ENCODE assay signal across 8 cellular contexts in genomic region chr9:124941689-124942561, GRCh38. TPM values are rescaled to one million over a fixed set of nuclear protein-coding genes. Genes with fewer than 3 reads are reported as not detected.
DNase-seq lines count a peak whose midpoint lies in the region; ATAC-seq and TF ChIP-seq lines count a peak whose summit lies in the region.

No MANE protein-coding gene starts in this region.

- no peaks in the 10 kb centered on the region for H3K27me3 ChIP-seq in mucosa of stomach (ENCODE audit: control insufficient read depth, insufficient read depth, low read length)

- ATAC-seq in HG02588 (IDR thresholded peaks at IDR 0.05; ENCODE audit: unreplicated experiment), result peak; percentile 16

- H3K27ac ChIP-seq in epithelial cell of prostate, result peak overlapping the region; percentile 94

- no peaks in the 10 kb centered on the region for H3K9me3 ChIP-seq in mucosa of stomach (ENCODE audit: control insufficient read depth, low read length)

- H3K4me1 ChIP-seq in mucosa of stomach (ENCODE audit: control insufficient read depth, insufficient read depth, low read length), result peaks cover 9% of the 10 kb centered on the region

- no peak for DNase-seq in GM12864 (ENCODE audit: low read depth)
- DNase-seq in NCI-H748 treated with DMSO at 0.1 percent for 48 hours (lab: John Stamatoyannopoulos, UW), result peak; percentile 27
- peak; percentile 59 for DNase-seq in activated CD8-positive, alpha-beta memory T cell treated with anti-CD3 and anti-CD28 coated beads, Interleukin-2, amount 50 U/mL, for 4 hours
- no peak for DNase-seq in epithelial cell of prostate (ENCODE audit: low read depth, low spot score)
- DNase-seq in stimulated activated CD8-positive, alpha-beta memory T cell treated with anti-CD3 and anti-CD28 coated beads, Interleukin-7, amount 100 ng/mL, for 1 hour (ENCODE audit: low read depth in 2 of 2), result peak; percentile 36 to 42
- DNase-seq in mesenteric fat pad (ENCODE audit: low spot score), result no peak

- TF ChIP-seq CTCF in GM12864 (IDR thresholded peaks at IDR 0.05; ENCODE audit: low read depth, low read length, missing control alignments), result no peak

- H3K36me3 ChIP-seq in mucosa of stomach (ENCODE audit: control insufficient read depth, insufficient read depth, low read length), result no peaks in the 10 kb centered on the region

- H3K4me3 ChIP-seq in GM12864 (ENCODE audit: low read depth, low read length) (peak overlapping the region; percentile 83), mucosa of stomach (ENCODE audit: low read length) (peak overlapping the region; percentile 90)

- H3K9ac ChIP-seq in mucosa of stomach (ENCODE audit: low read length), result peak overlapping the region; percentile 90

RNA-seq across cellular contexts. Expression of gene GOLGA1, which starts 1.0 kb away (rescaled TPM):
- 21.3 TPM for total RNA-seq in mesenteric fat pad

Comparison
In these comparisons a context has a peak if more than half of its experiments do, and no peak if none do; other contexts are left out.
1. DNase-seq: peak in NCI-H748 treated with DMSO at 0.1 percent for 48 hours (single experiment), activated CD8-positive, alpha-beta memory T cell treated with anti-CD3 and anti-CD28 coated beads, Interleukin-2, amount 50 U/mL, for 4 hours (single experiment) and stimulated activated CD8-positive, alpha-beta memory T cell treated with anti-CD3 and anti-CD28 coated beads, Interleukin-7, amount 100 ng/mL, for 1 hour (2 of 2); none in GM12864 (single experiment), epithelial cell of prostate (single experiment) and mesenteric fat pad (single experiment).